Comparison of ENCODE assay signal across 12 cellular contexts in genomic region chr16:69501956-69502457, GRCh38.
DNase-seq lines count a peak whose midpoint lies in the region; ATAC-seq and TF ChIP-seq lines count a peak whose summit lies in the region.
"Had no signal": no experiment of that assay in that cellular context is flagged by ENCODE, and none has a peak within 500 bp of the region (broad histone marks: within the 10 kb centered on the region; RNA-seq: fewer than 3 reads in every experiment).

No MANE protein-coding gene starts in this region.

- H3K4me3 Mint-ChIP-seq in stimulated activated naive CD8-positive, alpha-beta T cell treated with anti-CD3 and anti-CD28 coated beads, Interleukin-15, amount 100 ng/mL, for 72 hours, result peak overlapping the region; percentile 5 to 18

- peaks cover 16% of the 10 kb centered on the region for H3K27me3 Mint-ChIP-seq in stimulated activated naive CD8-positive, alpha-beta T cell treated with anti-CD3 and anti-CD28 coated beads, Interleukin-15, amount 100 ng/mL, for 72 hours

- peaks cover 51% of the 10 kb centered on the region for H3K4me1 ChIP-seq in OCI-LY3 (ENCODE audit: low read length)

- H3K9ac ChIP-seq in OCI-LY3 (ENCODE audit: low read length), result peak overlapping the region; percentile 32; the same call in 1 of the 2 replicates

- H3K27ac Mint-ChIP-seq in stimulated activated naive CD8-positive, alpha-beta T cell treated with anti-CD3 and anti-CD28 coated beads, Interleukin-15, amount 100 ng/mL, for 72 hours, result peak overlapping the region; percentile 23 to 56

- peak overlapping the region; percentile 83 for H3K4me2 ChIP-seq in OCI-LY3 (ENCODE audit: low read length)

- H3K4me1 Mint-ChIP-seq in stimulated activated naive CD8-positive, alpha-beta T cell treated with anti-CD3 and anti-CD28 coated beads, Interleukin-15, amount 100 ng/mL, for 72 hours, result peaks cover 12% of the 10 kb centered on the region

- no peaks in the 10 kb centered on the region for H3K79me2 ChIP-seq in OCI-LY3 (ENCODE audit: low read length)

- in situ Hi-C loops in KBM-7 (cut with MboI; ENCODE audit: low pct_unique_long_range_greater_than_20kb, low sequenced_read_pairs), result no loop called here

- H3K4me3 ChIP-seq in OCI-LY3 (ENCODE audit: low read length), result peak overlapping the region; percentile 64

- no peaks in the 10 kb centered on the region for H3K36me3 ChIP-seq in OCI-LY3 (replicated peaks; ENCODE audit: low read depth, low read length)
- H3K36me3 ChIP-seq: neutrophil had no signal

- H3K27me3 ChIP-seq in OCI-LY3 (ENCODE audit: low read depth, low read length), result no peaks in the 10 kb centered on the region
- H3K27me3 ChIP-seq: neutrophil had no signal

- no peaks in the 10 kb centered on the region for H3K9me3 Mint-ChIP-seq in stimulated activated naive CD8-positive, alpha-beta T cell treated with anti-CD3 and anti-CD28 coated beads, Interleukin-15, amount 100 ng/mL, for 72 hours

- no peak for DNase-seq in stimulated activated naive CD8-positive, alpha-beta T cell treated with anti-CD3 and anti-CD28 coated beads, Interleukin-15, amount 100 ng/mL, for 72 hours
- DNase-seq in stimulated activated naive CD8-positive, alpha-beta T cell treated with anti-CD3 and anti-CD28 coated beads, Interleukin-15, Interleukin-2, amounts not matched to agents 100 U/mL and 50 U/mL, for 24 hours, result no peak
- peak; percentile 29 for DNase-seq in kidney glomerular epithelial cell (lab: John Stamatoyannopoulos, UW)
- DNase-seq in left colon, result no peak
- DNase-seq in NCI-H1694 treated with DMSO at 0.1 percent for 48 hours (lab: John Stamatoyannopoulos, UW), result no peak
- DNase-seq in occipital lobe (lab: John Stamatoyannopoulos, UW), result no peak
- no peak for DNase-seq in KBM-7
- DNase-seq: aorta, DND-41, NCI-H226 had no signal

- no peak for TF ChIP-seq CTCF in OCI-LY3 (IDR thresholded peaks at IDR 0.05; ENCODE audit: low read depth, low read length)

- intact Hi-C loops in left colon (cut with DNase I, micrococcal nuclease), result no loop called here

- no peak overlapping the region for H2AFZ ChIP-seq in OCI-LY3 (ENCODE audit: low read depth, low read length)

- H3K27ac ChIP-seq in OCI-LY3 (ENCODE audit: low read length), result peak overlapping the region; percentile 68
- H3K27ac ChIP-seq: neutrophil had no signal

- H3K9me3 ChIP-seq in OCI-LY3 (ENCODE audit: insufficient read depth, low read length), result no peaks in the 10 kb centered on the region
- H3K9me3 ChIP-seq: neutrophil had no signal

- H4K20me1 ChIP-seq in OCI-LY3 (ENCODE audit: insufficient read depth, low read length), result no peaks in the 10 kb centered on the region

- no peak for ATAC-seq in stimulated activated naive CD8-positive, alpha-beta T cell treated with anti-CD3 and anti-CD28 coated beads, Interleukin-15, amount 100 ng/mL, for 72 hours
- ATAC-seq in stimulated activated naive CD8-positive, alpha-beta T cell treated with anti-CD3 and anti-CD28 coated beads, Interleukin-15, Interleukin-2, amounts not matched to agents 100 U/mL and 50 U/mL, for 24 hours, result no peak
- ATAC-seq in left colon, result no peak
